Comparison of ENCODE assay signal across 21 cellular contexts in genomic region chr15:38195191-38195901, GRCh38. TPM values are rescaled to one million over a fixed set of nuclear protein-coding genes. Genes with fewer than 3 reads are reported as not detected.
DNase-seq lines count a peak whose midpoint lies in the region; ATAC-seq and TF ChIP-seq lines count a peak whose summit lies in the region.
"Had no signal": no experiment of that assay in that cellular context is flagged by ENCODE, and none has a peak within 500 bp of the region (broad histone marks: within the 10 kb centered on the region; RNA-seq: fewer than 3 reads in every experiment).

No MANE protein-coding gene starts in this region.

- H3K36me3 ChIP-seq in GM23248 (ENCODE audit: low read depth) (no peaks in the 10 kb centered on the region), osteoblast (ENCODE audit: insufficient read depth, low read length) (no peaks in the 10 kb centered on the region), lower lobe of right lung (no peaks in the 10 kb centered on the region), body of pancreas (replicated peaks in 1 of 2; ENCODE audit: insufficient read depth in 1 of 2, low read depth in 2 of 2) (no peaks in the 10 kb centered on the region)
- H3K36me3 ChIP-seq: left ventricle myocardium inferior had no signal

- H4K20me1 ChIP-seq in GM23248 (ENCODE audit: insufficient read depth) = no peaks in the 10 kb centered on the region
- no peaks in the 10 kb centered on the region for H4K20me1 ChIP-seq in osteoblast (ENCODE audit: insufficient read depth, low read length)

- H3K4me1 ChIP-seq in GM23248 (ENCODE audit: insufficient read depth) (peaks cover 18% of the 10 kb centered on the region; the same call in 1 of the 2 replicates), osteoblast (ENCODE audit: insufficient read depth, low read length) (peaks cover 10% of the 10 kb centered on the region), lower lobe of right lung (no peaks in the 10 kb centered on the region), body of pancreas (no peaks in the 10 kb centered on the region)
- H3K4me1 ChIP-seq: foreskin keratinocyte, left ventricle myocardium inferior, testis had no signal

- ATAC-seq in Right ventricle myocardium superior (ENCODE audit: poor library complexity) (no peak), lower lobe of right lung (no peak), body of pancreas (no peak)
- ATAC-seq: activated CD8-positive, alpha-beta T cell treated with anti-CD3 and anti-CD28 coated beads for 36 hours; foreskin keratinocyte; naive thymus-derived CD4-positive, alpha-beta T cell; stimulated activated effector memory CD8-positive, alpha-beta T cell treated with anti-CD3 and anti-CD28 coated beads, Interleukin-12 subunit alpha, Interleukin-12 subunit beta, amount 100 ng/mL, for 72 hours had no signal

- peaks cover 8% of the 10 kb centered on the region for H3F3A ChIP-seq in GM23248 (ENCODE audit: insufficient read depth)

- no peaks in the 10 kb centered on the region for H3K27me3 ChIP-seq in GM23248 (replicated peaks; ENCODE audit: insufficient read depth)
- peaks cover 2% of the 10 kb centered on the region for H3K27me3 ChIP-seq in osteoblast (ENCODE audit: insufficient read depth, low read length)
- H3K27me3 ChIP-seq in lower lobe of right lung (ENCODE audit: low read depth) = no peaks in the 10 kb centered on the region
- H3K27me3 ChIP-seq in body of pancreas = no peaks in the 10 kb centered on the region
- H3K27me3 ChIP-seq: dorsolateral prefrontal cortex, foreskin keratinocyte, hepatocyte, testis had no signal

- H3K9ac ChIP-seq in GM23248 = no peak overlapping the region

- TF ChIP-seq POLR2A in body of pancreas (IDR thresholded peaks at IDR 0.05) = no peak

- H3K9me2 ChIP-seq in GM23248 (ENCODE audit: insufficient read depth) = no peaks in the 10 kb centered on the region

- intact Hi-C loops in Right ventricle myocardium superior (cut with DNase I) = no loop called here
- intact Hi-C loops in lower lobe of right lung (cut with DNase I) = no loop called here
- intact Hi-C loops in body of pancreas (cut with DNase I) = no loop called here

- H3K79me2 ChIP-seq in GM23248 (ENCODE audit: insufficient read depth) (no peaks in the 10 kb centered on the region), osteoblast (ENCODE audit: insufficient read depth, low read length) (no peaks in the 10 kb centered on the region)
- H3K79me2 ChIP-seq: hepatocyte had no signal

- peak overlapping the region; percentile 34 for H3K27ac ChIP-seq in GM23248
- peak overlapping the region; percentile 31 for H3K27ac ChIP-seq in osteoblast (ENCODE audit: low read depth, low read length)
- no peak overlapping the region for H3K27ac ChIP-seq in lower lobe of right lung
- no peak overlapping the region for H3K27ac ChIP-seq in body of pancreas
- H3K27ac ChIP-seq: foreskin keratinocyte, hepatocyte, left ventricle myocardium inferior, testis had no signal

- DNase-seq in AG20443 (ENCODE audit: low spot score) = peak; percentile 30
- peak; percentile 85 for DNase-seq in GM23248
- peak; percentile 57 for DNase-seq in RPMI7951 (ENCODE audit: low read depth)
- no peak for DNase-seq in osteoblast (ENCODE audit: insufficient read length, low spot score, missing footprints)
- DNase-seq in Right ventricle myocardium superior = no peak
- DNase-seq in lower lobe of right lung = no peak
- no peak for DNase-seq in body of pancreas
- DNase-seq: activated CD8-positive, alpha-beta T cell treated with anti-CD3 and anti-CD28 coated beads for 36 hours; activated effector memory CD4-positive, alpha-beta T cell treated with anti-CD3 and anti-CD28 coated beads, Interleukin-2, amount 50 U/mL, for 16 hours; CD4-positive, CD25-positive, alpha-beta regulatory T cell; DMS79 treated with DMSO at 0.1 percent for 48 hours; dorsolateral prefrontal cortex; foreskin keratinocyte; left ventricle myocardium inferior; naive thymus-derived CD4-positive, alpha-beta T cell; NCI-H187; NCI-H2227 treated with DMSO at 0.1 percent for 48 hours; NCI-H82; testis had no signal

- no peaks in the 10 kb centered on the region for H3K9me3 ChIP-seq in GM23248 (ENCODE audit: low read depth)
- H3K9me3 ChIP-seq in osteoblast (ENCODE audit: low read depth, low read length) = no peaks in the 10 kb centered on the region
- no peaks in the 10 kb centered on the region for H3K9me3 ChIP-seq in lower lobe of right lung
- no peaks in the 10 kb centered on the region for H3K9me3 ChIP-seq in body of pancreas
- H3K9me3 ChIP-seq: left ventricle myocardium inferior, testis had no signal

- H2AFZ ChIP-seq in GM23248 (peak overlapping the region; percentile 38; the same call in 1 of the 2 replicates), osteoblast (ENCODE audit: low read length) (peak overlapping the region; percentile 22)
- H2AFZ ChIP-seq: hepatocyte had no signal

- peak overlapping the region; percentile 18 for H3K4me2 ChIP-seq in GM23248 (ENCODE audit: unreplicated experiment)
- peak overlapping the region; percentile 14 for H3K4me2 ChIP-seq in osteoblast (ENCODE audit: insufficient read depth, low read length)
- H3K4me2 ChIP-seq: hepatocyte had no signal

- H3K4me3 ChIP-seq in GM23248 (no peak overlapping the region), osteoblast (ENCODE audit: insufficient read depth, low read length) (no peak overlapping the region), lower lobe of right lung (no peak overlapping the region), body of pancreas (no peak overlapping the region)
- H3K4me3 ChIP-seq: hepatocyte, left ventricle myocardium inferior, testis had no signal

- in situ Hi-C loops in GM23248 (cut with MboI) = no loop called here

- WGBS in GM23248 (ENCODE audit: low coverage in 1 of 2, low lambda C conversion rate in 2 of 2, missing lambda C conversion rate in 2 of 2), 2 experiments = 15 to 21% methylated on average over 5 of the region's 5 CpGs
- 68 to 75% methylated on average over 5 of the region's 5 CpGs for WGBS in body of pancreas, 2 donors

- TF ChIP-seq CTCF in osteoblast (IDR thresholded peaks at IDR 0.05; ENCODE audit: extremely low read depth, low read depth, low read length) (no peak), lower lobe of right lung (IDR thresholded peaks at IDR 0.05) (no peak), body of pancreas (IDR thresholded peaks at IDR 0.05) (no peak)

RNA-seq across cellular contexts. Expression of gene SPRED1, which starts 57.3 kb away (rescaled TPM):
- 33.5 and 34.0 TPM in 2 replicates for total RNA-seq in GM23248 (2014; rRNA removed; shearing (Covaris generic))
- polyA plus RNA-seq in GM23248 (2016; fragmentation: Nextera tagmentation; extraction: Ambion mirVana) = 10.2 and 11.6 TPM in 2 replicates
- 57.7 and 67.6 TPM in 2 replicates for total RNA-seq in RPMI7951 (2014; rRNA removed; shearing (Covaris generic))
- 32.6 and 32.7 TPM in 2 replicates for total RNA-seq in osteoblast
- total RNA-seq in Right ventricle myocardium superior = 9.8 TPM
- 57.7 TPM for total RNA-seq in lower lobe of right lung
- total RNA-seq in body of pancreas = 10 to 100 TPM; 11.7 to 12.9 TPM
- total RNA-seq: CD4-positive, CD25-positive, alpha-beta regulatory T cell had no signal
- polyA plus RNA-seq: naive thymus-derived CD4-positive, alpha-beta T cell had no signal

Comparison
In these comparisons a context has a peak if more than half of its experiments do, and no peak if none do; other contexts are left out.
1. DNase-seq: peak in AG20443 (single experiment), GM23248 (single experiment) and RPMI7951 (single experiment); none in osteoblast (single experiment), Right ventricle myocardium superior (single experiment), lower lobe of right lung (single experiment) and body of pancreas (0 of 4).
2. H3K27ac ChIP-seq: peak in GM23248 (single experiment) and osteoblast (single experiment); none in lower lobe of right lung (single experiment) and body of pancreas (0 of 4).